Comparison of ENCODE assay signal across 8 cellular contexts in the genomic region with DNA sequence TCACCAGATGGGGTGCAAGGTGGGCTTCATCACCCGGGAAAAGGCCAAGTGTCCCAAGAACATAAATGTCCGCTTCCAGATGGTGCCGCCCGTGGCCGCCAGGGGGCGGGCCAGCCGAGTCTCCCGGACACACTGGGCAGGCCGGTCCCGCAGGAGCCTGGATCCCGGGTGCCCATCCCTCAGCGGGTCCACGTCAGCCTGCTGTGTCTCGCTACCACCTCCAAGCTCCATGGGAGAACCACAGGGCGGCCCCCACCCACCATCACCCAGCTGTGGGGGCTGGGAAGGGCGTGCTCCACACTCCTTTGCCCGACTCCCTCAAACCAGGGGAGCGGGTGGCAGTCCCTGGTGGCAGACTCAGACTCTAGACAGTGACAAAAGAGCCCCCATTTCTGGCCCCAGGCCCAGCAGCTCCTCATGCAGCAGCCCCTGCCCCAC. TPM values are rescaled to one million over a fixed set of nuclear protein-coding genes. Genes with fewer than 3 reads are reported as not detected.
DNase-seq lines count a peak whose midpoint lies in the region; ATAC-seq lines count a peak whose summit lies in the region.

No MANE protein-coding gene starts in this region.

- peak; percentile 54 for DNase-seq in NCI-H146 (lab: John Stamatoyannopoulos, UW)
- no peak for DNase-seq in NCI-H146 treated with DMSO at 0.1 percent for 48 hours (lab: John Stamatoyannopoulos, UW; ENCODE audit: unreplicated experiment)
- DNase-seq in NCI-H2171 (lab: John Stamatoyannopoulos, UW): peak; percentile 55
- peak; percentile 71 for DNase-seq in activated CD4-positive, alpha-beta memory T cell treated with anti-CD3 and anti-CD28 coated beads for 36 hours
- DNase-seq in ecto neural progenitor cell (ENCODE audit: low spot score): peak; percentile 90
- peak; percentile 69 for DNase-seq in mesenchymal stem cell
- peak; percentile 19 to 40 for DNase-seq in stimulated activated CD8-positive, alpha-beta memory T cell treated with anti-CD3 and anti-CD28 coated beads, Interleukin-7, amount 100 ng/mL, for 1 hour (ENCODE audit: low read depth in 2 of 2)

- H3K36me3 Mint-ChIP-seq in activated CD4-positive, alpha-beta memory T cell treated with anti-CD3 and anti-CD28 coated beads for 36 hours: no peaks in the 10 kb centered on the region

- no peak for ATAC-seq in HG03025 (IDR thresholded peaks at IDR 0.05; ENCODE audit: low FRiP score, unreplicated experiment)

- H4K91ac ChIP-seq in mesenchymal stem cell (ENCODE audit: low read length): no peak overlapping the region

- H3K9ac ChIP-seq in mesenchymal stem cell (ENCODE audit: low read length): no peak overlapping the region

- no peak overlapping the region for H2BK120ac ChIP-seq in mesenchymal stem cell (ENCODE audit: low read depth, low read length)

- no peak overlapping the region for H2AK5ac ChIP-seq in mesenchymal stem cell (ENCODE audit: low read length, severe bottlenecking)

- POLR2A ChIA-PET in activated CD4-positive, alpha-beta memory T cell treated with anti-CD3 and anti-CD28 coated beads for 36 hours (lab: Charles Lee): no interaction called here

- H3K4me2 ChIP-seq in mesenchymal stem cell (ENCODE audit: low read length, poor library complexity, severe bottlenecking): no peak overlapping the region

- peaks cover 2 to 45% of the 10 kb centered on the region in 2 experiments for H3K27me3 ChIP-seq in mesenchymal stem cell (ENCODE audit: control insufficient read depth in 1 of 2, insufficient read depth in 1 of 2, low read length in 2 of 2)

- H3K4ac ChIP-seq in mesenchymal stem cell (ENCODE audit: low read depth in 1 of 2, low read length in 2 of 2): no peak overlapping the region

- no peak overlapping the region for H2BK12ac ChIP-seq in mesenchymal stem cell (ENCODE audit: low read length in 2 of 2)

- H3K9me3 ChIP-seq in mesenchymal stem cell (ENCODE audit: control insufficient read depth, low read length): no peaks in the 10 kb centered on the region

- H2BK15ac ChIP-seq in mesenchymal stem cell (ENCODE audit: low read depth, poor library complexity, severe bottlenecking): no peak overlapping the region

- H3K18ac ChIP-seq in mesenchymal stem cell (ENCODE audit: low read depth in 1 of 2, low read length in 2 of 2): peak overlapping the region; percentile 42 to 52

- WGBS in mesenchymal stem cell: 14% methylated on average over 18 of the region's 18 CpGs

- no peak overlapping the region for H2AFZ ChIP-seq in mesenchymal stem cell (ENCODE audit: low read depth, low read length)

- CTCF ChIA-PET in activated CD4-positive, alpha-beta memory T cell treated with anti-CD3 and anti-CD28 coated beads for 36 hours (lab: Charles Lee): interaction anchor here (1.0 to 2.1 kb wide), 5 partner anchors 9 to 149 kb away, joined by 4 to 11 read pairs (median 6); no protein-coding TSS in a partner anchor

- no peak overlapping the region for H3K4me3 ChIP-seq in mesenchymal stem cell (ENCODE audit: insufficient read depth in 1 of 2, low read depth in 1 of 2, low read length in 2 of 2)

- H3K27ac Mint-ChIP-seq in activated CD4-positive, alpha-beta memory T cell treated with anti-CD3 and anti-CD28 coated beads for 36 hours: no peak overlapping the region

- H3K4me1 ChIP-seq in mesenchymal stem cell (ENCODE audit: control insufficient read depth, insufficient read depth, low read depth, low read length): peaks cover 33% of the 10 kb centered on the region

- intact Hi-C loops in activated CD4-positive, alpha-beta memory T cell treated with anti-CD3 and anti-CD28 coated beads for 36 hours (cut with micrococcal nuclease): loop anchor here (5.0 kb wide), 2 partner anchors 89 to 111 kb away; no protein-coding TSS in a partner anchor

- H3K27ac ChIP-seq in mesenchymal stem cell (ENCODE audit: low read length, poor library complexity, severe bottlenecking): no peak overlapping the region

- peaks cover 0 to 11% of the 10 kb centered on the region in 2 experiments for H3K36me3 ChIP-seq in mesenchymal stem cell (ENCODE audit: control insufficient read depth in 1 of 2, insufficient read depth in 2 of 2, low read depth in 1 of 2, low read length in 2 of 2)

- peaks cover 15% of the 10 kb centered on the region for H3K27me3 Mint-ChIP-seq in activated CD4-positive, alpha-beta memory T cell treated with anti-CD3 and anti-CD28 coated beads for 36 hours

- H3K23ac ChIP-seq in mesenchymal stem cell (ENCODE audit: low read length in 2 of 2): no peak overlapping the region

- H4K8ac ChIP-seq in mesenchymal stem cell (ENCODE audit: low read length): peak overlapping the region; percentile 68

- H3K14ac ChIP-seq in mesenchymal stem cell (ENCODE audit: low read length in 2 of 2): no peak overlapping the region

- no peaks in the 10 kb centered on the region for H3K79me1 ChIP-seq in mesenchymal stem cell (replicated peaks; ENCODE audit: low read length, poor library complexity, severe bottlenecking)

- no peak overlapping the region for H2BK5ac ChIP-seq in mesenchymal stem cell (ENCODE audit: low read depth, low read length, poor library complexity, severe bottlenecking)

- no peak overlapping the region for H3K4me3 Mint-ChIP-seq in activated CD4-positive, alpha-beta memory T cell treated with anti-CD3 and anti-CD28 coated beads for 36 hours

- no peaks in the 10 kb centered on the region for H3K9me3 Mint-ChIP-seq in activated CD4-positive, alpha-beta memory T cell treated with anti-CD3 and anti-CD28 coated beads for 36 hours

- H3K4me1 Mint-ChIP-seq in activated CD4-positive, alpha-beta memory T cell treated with anti-CD3 and anti-CD28 coated beads for 36 hours (ENCODE audit: low read depth): peaks cover 9% of the 10 kb centered on the region

RNA-seq across cellular contexts. Expression of a gene that starts 22.0 kb away (rescaled TPM):
- 10 to 100 TPM; 14.7 to 14.8 TPM for total RNA-seq in activated CD4-positive, alpha-beta memory T cell treated with anti-CD3 and anti-CD28 coated beads for 36 hours
- polyA plus RNA-seq in mesenchymal stem cell (2013, experiment 1 of 2): 18.8 TPM
- 21.0 TPM for polyA plus RNA-seq in mesenchymal stem cell (2013, experiment 2 of 2)

RNA-seq across cellular contexts. Expression of a gene that starts 34.5 kb away (rescaled TPM):
- 1 to 10 TPM; 1.6 to 2.4 TPM for total RNA-seq in activated CD4-positive, alpha-beta memory T cell treated with anti-CD3 and anti-CD28 coated beads for 36 hours
- 0.94 TPM for polyA plus RNA-seq in mesenchymal stem cell (2013, experiment 1 of 2)
- 0.81 TPM for polyA plus RNA-seq in mesenchymal stem cell (2013, experiment 2 of 2)

RNA-seq across cellular contexts. Expression of a gene that starts 45.3 kb away (rescaled TPM):
- total RNA-seq in activated CD4-positive, alpha-beta memory T cell treated with anti-CD3 and anti-CD28 coated beads for 36 hours: 10 to 100 TPM; 38.5 to 39.5 TPM
- polyA plus RNA-seq in mesenchymal stem cell (2013, experiment 1 of 2): 21.9 TPM
- 23.4 TPM for polyA plus RNA-seq in mesenchymal stem cell (2013, experiment 2 of 2)
